ENCODE assay signal across 13 cellular contexts in genomic region chr3:19272296-19272695, GRCh38.
"Had no signal": no experiment of that assay in that cellular context is flagged by ENCODE, and none has a peak within 500 bp of the region (broad histone marks: within the 10 kb centered on the region; RNA-seq: fewer than 3 reads in every experiment).

No MANE protein-coding gene starts in this region.

- H3K27me3 ChIP-seq: gastrocnemius medialis, neutrophil, uterus had no signal

- ATAC-seq: effector memory CD8-positive, alpha-beta T cell; gastrocnemius medialis had no signal

- H3K36me3 Mint-ChIP-seq: activated naive CD4-positive, alpha-beta T cell treated with anti-CD3 and anti-CD28 coated beads, Interleukin-2, amount 50 U/mL, for 24 hours; brain had no signal

- H3K9me3 ChIP-seq: gastrocnemius medialis, neutrophil, uterus had no signal

- FAIRE-seq: TTC549 had no signal

- H3K36me3 ChIP-seq: gastrocnemius medialis, neutrophil, uterus had no signal

- H3K4me1 Mint-ChIP-seq: activated naive CD4-positive, alpha-beta T cell treated with anti-CD3 and anti-CD28 coated beads, Interleukin-2, amount 50 U/mL, for 24 hours; central memory CD8-positive, alpha-beta T cell had no signal

- H3K9me3 Mint-ChIP-seq: activated naive CD4-positive, alpha-beta T cell treated with anti-CD3 and anti-CD28 coated beads, Interleukin-2, amount 50 U/mL, for 24 hours had no signal

- H3K4me3 Mint-ChIP-seq: activated naive CD4-positive, alpha-beta T cell treated with anti-CD3 and anti-CD28 coated beads, Interleukin-2, amount 50 U/mL, for 24 hours; brain; central memory CD8-positive, alpha-beta T cell; effector memory CD8-positive, alpha-beta T cell had no signal

- H3K27ac Mint-ChIP-seq: activated naive CD4-positive, alpha-beta T cell treated with anti-CD3 and anti-CD28 coated beads, Interleukin-2, amount 50 U/mL, for 24 hours; brain; effector memory CD8-positive, alpha-beta T cell had no signal

- H3K4me3 ChIP-seq: gastrocnemius medialis, uterus had no signal

- H3K4me1 ChIP-seq: gastrocnemius medialis, uterus had no signal

- H3K27ac ChIP-seq: epithelial cell of prostate, gastrocnemius medialis, neutrophil, uterus had no signal

- H3K27me3 Mint-ChIP-seq: brain; central memory CD8-positive, alpha-beta T cell; effector memory CD8-positive, alpha-beta T cell had no signal

- DNase-seq: activated T-cell treated with anti-CD3 and anti-CD28 coated beads, Interleukin-2, amount 50 U/mL, for 1 hour; amniotic stem cell; effector memory CD8-positive, alpha-beta T cell; gastrocnemius medialis; retina; stimulated activated CD4-positive, alpha-beta T cell treated with anti-CD3 and anti-CD28 coated beads, Interleukin-4, amount 100 ng/mL, for 24 hours; uterus had no signal
